Comparison of ENCODE assay signal across 26 cellular contexts in genomic region chr14:34906287-34906686, GRCh38.
"Had no signal": no experiment of that assay in that cellular context is flagged by ENCODE, and none has a peak within 500 bp of the region (broad histone marks: within the 10 kb centered on the region; RNA-seq: fewer than 3 reads in every experiment).

No MANE protein-coding gene starts in this region.

- ATAC-seq: natural killer cell; right cardiac atrium; stimulated activated memory B cell treated with anti-CD40 and anti-IgM and Interleukin-4, amounts not matched to agents 10 μg/mL and 1 μg/mL and 100 μg/mL, for 72 hours; stimulated activated naive CD8-positive, alpha-beta T cell treated with anti-CD3 and anti-CD28 coated beads, Interleukin-15, amount 100 ng/mL, for 72 hours had no signal

- H3K4me3 Mint-ChIP-seq: immature natural killer cell; mesothelial cell of epicardium; natural killer cell; stimulated activated memory B cell treated with anti-CD40 and anti-IgM and Interleukin-4, amounts not matched to agents 10 μg/mL and 1 μg/mL and 100 μg/mL, for 72 hours; stimulated activated naive CD8-positive, alpha-beta T cell treated with anti-CD3 and anti-CD28 coated beads, Interleukin-15, amount 100 ng/mL, for 72 hours had no signal

- H3K27ac ChIP-seq: left ventricle myocardium inferior, ovary, sigmoid colon, spleen, tibial nerve, upper lobe of left lung, vagina had no signal

- H3K27ac Mint-ChIP-seq: immature natural killer cell; mesothelial cell of epicardium; naive B cell; natural killer cell; progenitor cell of endocrine pancreas; stimulated activated memory B cell treated with anti-CD40 and anti-IgM and Interleukin-4, amounts not matched to agents 10 μg/mL and 1 μg/mL and 100 μg/mL, for 72 hours; stimulated activated naive CD8-positive, alpha-beta T cell treated with anti-CD3 and anti-CD28 coated beads, Interleukin-15, amount 100 ng/mL, for 72 hours had no signal

- H3K9me3 ChIP-seq: left ventricle myocardium inferior, ovary, sigmoid colon, spleen, tibial nerve, upper lobe of left lung, vagina had no signal

- H3K4me1 Mint-ChIP-seq: immature natural killer cell; mesothelial cell of epicardium; naive B cell; natural killer cell; stimulated activated memory B cell treated with anti-CD40 and anti-IgM and Interleukin-4, amounts not matched to agents 10 μg/mL and 1 μg/mL and 100 μg/mL, for 72 hours; stimulated activated naive CD8-positive, alpha-beta T cell treated with anti-CD3 and anti-CD28 coated beads, Interleukin-15, amount 100 ng/mL, for 72 hours had no signal

- H3K4me1 ChIP-seq: left ventricle myocardium inferior, sigmoid colon, spleen, tibial nerve, upper lobe of left lung, vagina had no signal

- H3K36me3 Mint-ChIP-seq: immature natural killer cell; mesothelial cell of epicardium; naive B cell; natural killer cell; stimulated activated memory B cell treated with anti-CD40 and anti-IgM and Interleukin-4, amounts not matched to agents 10 μg/mL and 1 μg/mL and 100 μg/mL, for 72 hours had no signal

- H3K36me3 ChIP-seq: left ventricle myocardium inferior, ovary, sigmoid colon, spleen, tibial nerve, upper lobe of left lung, vagina had no signal

- H3K27me3 ChIP-seq: ovary, sigmoid colon, spleen, tibial nerve, upper lobe of left lung, vagina had no signal

- DNase-seq: hypothalamus; immature natural killer cell; kidney; left ventricle myocardium inferior; mesendoderm; naive B cell; natural killer cell; ovary; retina; right cardiac atrium; sigmoid colon; small intestine; spleen; stimulated activated CD4-positive, alpha-beta T cell treated with anti-CD3 and anti-CD28 coated beads, Interleukin-2, amount 100 ng/mL, for 48 hours; stimulated activated CD4-positive, alpha-beta T cell treated with anti-CD3 and anti-CD28 coated beads, Interleukin-4, amount 100 ng/mL, for 4 hours; stimulated activated CD8-positive, alpha-beta memory T cell treated with anti-CD3 and anti-CD28 coated beads, Interleukin-4, amount 100 ng/mL, for 48 hours; stimulated activated naive CD4-positive, alpha-beta T cell treated with Interleukin-2 at 50 U/mL for 16 hours; stimulated activated naive CD8-positive, alpha-beta T cell treated with anti-CD3 and anti-CD28 coated beads, Interleukin-15, amount 100 ng/mL, for 72 hours; substantia nigra; upper lobe of left lung had no signal

- H3K9me3 Mint-ChIP-seq: immature natural killer cell; mesothelial cell of epicardium; naive B cell; natural killer cell; stimulated activated memory B cell treated with anti-CD40 and anti-IgM and Interleukin-4, amounts not matched to agents 10 μg/mL and 1 μg/mL and 100 μg/mL, for 72 hours; stimulated activated naive CD8-positive, alpha-beta T cell treated with anti-CD3 and anti-CD28 coated beads, Interleukin-15, amount 100 ng/mL, for 72 hours had no signal

- H3K4me3 ChIP-seq: left ventricle myocardium inferior, lung, ovary, sigmoid colon, spleen, tibial nerve, upper lobe of left lung, vagina had no signal

- H3K27me3 Mint-ChIP-seq: naive B cell; progenitor cell of endocrine pancreas; stimulated activated memory B cell treated with anti-CD40 and anti-IgM and Interleukin-4, amounts not matched to agents 10 μg/mL and 1 μg/mL and 100 μg/mL, for 72 hours; stimulated activated naive CD8-positive, alpha-beta T cell treated with anti-CD3 and anti-CD28 coated beads, Interleukin-15, amount 100 ng/mL, for 72 hours had no signal
